In the genomic region with DNA sequence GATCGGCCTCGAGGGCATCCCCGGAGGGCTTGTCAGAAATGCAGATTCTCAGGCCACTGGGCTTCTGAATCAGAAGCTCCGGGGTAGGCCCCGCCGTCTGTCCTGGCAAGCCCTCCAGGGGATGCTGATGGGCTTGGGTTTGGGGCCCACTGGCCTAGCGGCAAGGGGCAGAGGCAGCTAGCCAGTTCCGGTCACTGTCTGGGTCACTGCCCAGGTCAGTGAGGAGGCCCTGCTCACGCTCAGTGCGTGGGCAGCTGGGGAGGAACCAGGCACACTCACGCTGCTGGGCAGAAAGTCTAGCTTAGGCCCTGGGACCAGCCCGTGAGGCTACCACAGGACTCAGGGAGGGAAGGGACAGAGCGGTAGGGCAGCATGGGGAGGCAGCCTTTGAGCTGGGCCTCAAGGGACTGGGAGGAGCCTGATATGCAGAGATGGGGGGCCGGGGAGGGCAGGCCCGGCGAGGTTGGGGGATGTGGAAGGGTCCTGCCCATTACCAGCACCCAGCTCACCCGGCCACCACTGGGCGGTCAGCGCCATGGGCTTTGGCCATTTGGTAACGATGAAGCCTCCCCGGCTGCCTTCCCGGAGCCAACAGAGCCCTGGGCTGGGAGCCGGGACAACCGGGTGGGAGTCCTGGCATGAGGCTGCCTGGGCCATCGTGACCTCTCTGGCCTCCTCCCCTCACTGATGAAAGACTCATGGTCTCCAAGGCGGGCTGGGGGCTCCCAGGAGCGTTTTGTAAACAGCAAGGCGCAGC, we compare ENCODE assay signal across 2 cellular contexts.
TF ChIP-seq lines count a peak whose summit lies in the region.

No MANE protein-coding gene starts in this region.

TF ChIP-seq in HepG2, 621 proteins besides CTCF, POLR2A, EP300 and RAD21:
- TF ChIP-seq FOXJ3 (CRISPR knock-in tag; IDR thresholded peaks at IDR 0.05; ENCODE audit: borderline replicate concordance) (no peak), ZNF230 (CRISPR knock-in tag; IDR thresholded peaks at IDR 0.05) (no peak)
- TF ChIP-seq, protein P1, sequence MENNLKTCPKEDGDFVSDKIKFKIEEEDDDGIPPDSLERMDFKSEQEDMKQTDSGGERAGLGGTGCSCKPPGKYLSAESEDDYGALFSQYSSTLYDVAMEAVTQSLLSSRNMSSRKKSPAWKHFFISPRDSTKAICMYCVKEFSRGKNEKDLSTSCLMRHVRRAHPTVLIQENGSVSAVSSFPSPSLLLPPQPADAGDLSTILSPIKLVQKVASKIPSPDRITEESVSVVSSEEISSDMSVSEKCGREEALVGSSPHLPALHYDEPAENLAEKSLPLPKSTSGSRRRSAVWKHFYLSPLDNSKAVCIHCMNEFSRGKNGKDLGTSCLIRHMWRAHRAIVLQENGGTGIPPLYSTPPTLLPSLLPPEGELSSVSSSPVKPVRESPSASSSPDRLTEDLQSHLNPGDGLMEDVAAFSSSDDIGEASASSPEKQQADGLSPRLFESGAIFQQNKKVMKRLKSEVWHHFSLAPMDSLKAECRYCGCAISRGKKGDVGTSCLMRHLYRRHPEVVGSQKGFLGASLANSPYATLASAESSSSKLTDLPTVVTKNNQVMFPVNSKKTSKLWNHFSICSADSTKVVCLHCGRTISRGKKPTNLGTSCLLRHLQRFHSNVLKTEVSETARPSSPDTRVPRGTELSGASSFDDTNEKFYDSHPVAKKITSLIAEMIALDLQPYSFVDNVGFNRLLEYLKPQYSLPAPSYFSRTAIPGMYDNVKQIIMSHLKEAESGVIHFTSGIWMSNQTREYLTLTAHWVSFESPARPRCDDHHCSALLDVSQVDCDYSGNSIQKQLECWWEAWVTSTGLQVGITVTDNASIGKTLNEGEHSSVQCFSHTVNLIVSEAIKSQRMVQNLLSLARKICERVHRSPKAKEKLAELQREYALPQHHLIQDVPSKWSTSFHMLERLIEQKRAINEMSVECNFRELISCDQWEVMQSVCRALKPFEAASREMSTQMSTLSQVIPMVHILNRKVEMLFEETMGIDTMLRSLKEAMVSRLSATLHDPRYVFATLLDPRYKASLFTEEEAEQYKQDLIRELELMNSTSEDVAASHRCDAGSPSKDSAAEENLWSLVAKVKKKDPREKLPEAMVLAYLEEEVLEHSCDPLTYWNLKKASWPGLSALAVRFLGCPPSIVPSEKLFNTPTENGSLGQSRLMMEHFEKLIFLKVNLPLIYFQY (CRISPR knock-in tag; IDR thresholded peaks at IDR 0.05; ENCODE audit: borderline replicate concordance) = no peak

TF ChIP-seq in H1, 55 proteins besides CTCF, POLR2A, EP300 and RAD21:
- TF ChIP-seq KDM5A (IDR thresholded peaks at IDR 0.05; ENCODE audit: low read length) (no peak), BRCA1 (IDR thresholded peaks at IDR 0.05; ENCODE audit: low read depth, low read length) (no peak), ZNF274 (IDR thresholded peaks at IDR 0.05; ENCODE audit: borderline replicate concordance, extremely low read depth, low read length) (no peak), E2F6 (IDR thresholded peaks at IDR 0.05) (no peak), YY1 (IDR thresholded peaks at IDR 0.05; ENCODE audit: low read depth, low read length) (no peak), RNF2 (IDR thresholded peaks at IDR 0.05; ENCODE audit: borderline replicate concordance, low read depth, low read length, missing control alignments, poor library complexity, severe bottlenecking) (no peak), HDAC6 (IDR thresholded peaks at IDR 0.05; ENCODE audit: low read depth, low read length) (no peak), SP2 (IDR thresholded peaks at IDR 0.05; ENCODE audit: low read length) (no peak), NANOG (IDR thresholded peaks at IDR 0.05; ENCODE audit: insufficient read depth, low read depth, low read length, poor library complexity, severe bottlenecking) (no peak), BCL11A (IDR thresholded peaks at IDR 0.05; ENCODE audit: low read depth in 2 of 2, low read length in 2 of 2) (no peak), SP1 (IDR thresholded peaks at IDR 0.05; ENCODE audit: low read depth, low read length) (no peak), JUN (IDR thresholded peaks at IDR 0.05; ENCODE audit: low read depth, low read length) (no peak), POLR2AphosphoS5 (IDR thresholded peaks at IDR 0.05; ENCODE audit: low read depth, low read length) (no peak), TEAD4 (IDR thresholded peaks at IDR 0.05; ENCODE audit: low read depth, low read length) (no peak), RXRA (IDR thresholded peaks at IDR 0.05; ENCODE audit: insufficient read depth, low read depth, low read length) (no peak), POU5F1 (IDR thresholded peaks at IDR 0.05; ENCODE audit: low read depth, low read length) (no peak), HDAC2 (IDR thresholded peaks at IDR 0.05; ENCODE audit: borderline replicate concordance in 1 of 2, low read depth in 2 of 2, low read length in 2 of 2) (no peak), SRF (IDR thresholded peaks at IDR 0.05; ENCODE audit: low read depth, low read length) (no peak), CREB1 (IDR thresholded peaks at IDR 0.05) (no peak)
